In genomic region chr16:75147968-75148310, GRCh38 we compare ENCODE assay signal across 1 cellular context.
TF ChIP-seq lines count a peak whose summit lies in the region.

No MANE protein-coding gene starts in this region.

TF ChIP-seq in K562, 482 proteins besides CTCF, POLR2A, EP300 and RAD21 (continued from another document):
- TF ChIP-seq, protein P1, sequence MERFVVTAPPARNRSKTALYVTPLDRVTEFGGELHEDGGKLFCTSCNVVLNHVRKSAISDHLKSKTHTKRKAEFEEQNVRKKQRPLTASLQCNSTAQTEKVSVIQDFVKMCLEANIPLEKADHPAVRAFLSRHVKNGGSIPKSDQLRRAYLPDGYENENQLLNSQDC (CRISPR knock-in tag; IDR thresholded peaks at IDR 0.05) = 0 out of 2 replicates have a peak, but pooled peaks have one; percentile 48
- no peak for TF ChIP-seq SMAD3 (CRISPR knock-in tag; conservative IDR thresholded peaks at IDR 0.05)
- no peak for TF ChIP-seq TSHZ1 (CRISPR knock-in tag; IDR thresholded peaks at IDR 0.05)
